Comparison of ENCODE assay signal across 28 cellular contexts in genomic region chr6:89251170-89251569, GRCh38. TPM values are rescaled to one million over a fixed set of nuclear protein-coding genes. Genes with fewer than 3 reads are reported as not detected.
A peak's percentile ranks its signal among the peaks of the same experiment; 100 is the strongest.
DNase-seq lines count a peak whose midpoint lies in the region; ATAC-seq, FAIRE-seq and TF ChIP-seq lines count a peak whose summit lies in the region.
"Had no signal": no experiment of that assay in that cellular context is flagged by ENCODE, and none has a peak within 500 bp of the region (broad histone marks: within the 10 kb centered on the region; RNA-seq: fewer than 3 reads in every experiment).

No MANE protein-coding gene starts in this region.

- H3F3A ChIP-seq in PC-3 (ENCODE audit: low read length, unreplicated experiment), result no peaks in the 10 kb centered on the region

- peaks cover 7% of the 10 kb centered on the region for H3K27me3 Mint-ChIP-seq in CD4-positive, alpha-beta T cell

- no peak overlapping the region for H3K4me2 ChIP-seq in PC-3 (ENCODE audit: low read length)
- H3K4me2 ChIP-seq: A549, GM23338 had no signal

- ATAC-seq in PC-3 (no peak), esophagus mucosa (peak; percentile 38)
- ATAC-seq in CD4-positive, alpha-beta T cell (ENCODE audit: poor library complexity), result no peak
- ATAC-seq: A549; CD8-positive, alpha-beta T cell; GM12878; GM23338 had no signal

- H3K4me1 Mint-ChIP-seq in CD4-positive, alpha-beta T cell (ENCODE audit: low read depth), result no peaks in the 10 kb centered on the region
- H3K4me1 Mint-ChIP-seq: GM23338 had no signal

- DNase-seq in PC-3, result peak; percentile 14
- peak; percentile 28 for DNase-seq in bronchial epithelial cell (ENCODE audit: low read depth)
- DNase-seq in kidney tubule cell (ENCODE audit: low spot score), result peak; percentile 69
- no peak for DNase-seq in NCI-H2171 treated with DMSO at 0.1 percent for 48 hours (lab: John Stamatoyannopoulos, UW)
- DNase-seq in CD4-positive, alpha-beta T cell, result no peak
- no peak for DNase-seq in AG08395 (ENCODE audit: low spot score)
- DNase-seq in NCI-H526 treated with DMSO at 0.1 percent for 48 hours (lab: John Stamatoyannopoulos, UW), result no peak
- DNase-seq: C1 segment of cervical spinal cord; Caco-2; CD8-positive, alpha-beta T cell; H9; KBM-7; NCI-H1417; NCI-H1694; NCI-H2081; NCI-H226; NCI-H524; NCI-H82; NK-92 treated with Interleukin-12 subunit alpha and Interleukin-12 subunit beta, amount 100 ng/mL, for 24 hours; RPMI8226; SHP77 treated with DMSO at 0.1 percent for 48 hours had no signal

- CTCF ChIA-PET in PC-3 (lab: Charles Lee), result interaction anchor here (0.6 kb wide), 1 partner anchor 204 kb away, joined by 3 read pairs; no protein-coding TSS in a partner anchor
- CTCF ChIA-PET in CD4-positive, alpha-beta T cell (lab: Charles Lee), result no interaction called here

- no peaks in the 10 kb centered on the region for H3K9me3 ChIP-seq in PC-3 (ENCODE audit: low read length)
- H3K9me3 ChIP-seq in CD4-positive, alpha-beta T cell (ENCODE audit: control insufficient read depth, low read length), result no peaks in the 10 kb centered on the region
- H3K9me3 ChIP-seq: A549, Caco-2 had no signal

- peaks cover 6% of the 10 kb centered on the region; the same call in 1 of the 2 replicates for H3K4me1 ChIP-seq in PC-3 (ENCODE audit: insufficient read depth, low read length)
- H3K4me1 ChIP-seq: A549, Caco-2 had no signal

- no peak overlapping the region for H3K4me3 Mint-ChIP-seq in CD4-positive, alpha-beta T cell
- H3K4me3 Mint-ChIP-seq: CD8-positive, alpha-beta T cell; GM23338; H9 had no signal

- H3K27me3 ChIP-seq in PC-3 (ENCODE audit: low read length), result no peaks in the 10 kb centered on the region
- H3K27me3 ChIP-seq in bronchial epithelial cell (ENCODE audit: control insufficient read depth, insufficient read depth, low read length), result peaks cover 3% of the 10 kb centered on the region
- no peaks in the 10 kb centered on the region for H3K27me3 ChIP-seq in CD4-positive, alpha-beta T cell (ENCODE audit: control insufficient read depth, insufficient read depth, low read length)

- intact Hi-C loops in PC-3 (cut with micrococcal nuclease), result no loop called here
- intact Hi-C loops in CD4-positive, alpha-beta T cell (cut with DNase I, micrococcal nuclease), result no loop called here

- H3K9ac ChIP-seq in PC-3 (ENCODE audit: low read length), result no peak overlapping the region

- POLR2A ChIA-PET in PC-3 (lab: Charles Lee; ENCODE audit: unreplicated experiment), result no interaction called here
- POLR2A ChIA-PET in CD4-positive, alpha-beta T cell (lab: Charles Lee), result no interaction called here

- no peaks in the 10 kb centered on the region for H3K9me2 ChIP-seq in PC-3 (replicated peaks; ENCODE audit: low read length)

- H3K36me3 Mint-ChIP-seq in CD4-positive, alpha-beta T cell (ENCODE audit: low read depth), result no peaks in the 10 kb centered on the region
- H3K36me3 Mint-ChIP-seq: CD8-positive, alpha-beta T cell had no signal

- H3K79me2 ChIP-seq in PC-3 (ENCODE audit: low read length), result no peaks in the 10 kb centered on the region

- H3K36me3 ChIP-seq in PC-3 (ENCODE audit: low read depth, low read length) (no peaks in the 10 kb centered on the region), bronchial epithelial cell (ENCODE audit: control insufficient read depth, insufficient read depth, low read length) (no peaks in the 10 kb centered on the region)

- H3K27ac ChIP-seq in PC-3 (ENCODE audit: low read length), result no peak overlapping the region
- H3K27ac ChIP-seq in CD4-positive, alpha-beta T cell (ENCODE audit: low read depth, low read length), result no peak overlapping the region
- H3K27ac ChIP-seq: A549 had no signal

- H3K27ac Mint-ChIP-seq in CD4-positive, alpha-beta T cell, result no peak overlapping the region
- H3K27ac Mint-ChIP-seq: CD8-positive, alpha-beta T cell; GM23338 had no signal

- no peaks in the 10 kb centered on the region for H3K9me3 Mint-ChIP-seq in CD4-positive, alpha-beta T cell
- H3K9me3 Mint-ChIP-seq: CD8-positive, alpha-beta T cell; GM23338 had no signal

- no peak overlapping the region for H3K4me3 ChIP-seq in PC-3 (ENCODE audit: low read length)
- no peak overlapping the region for H3K4me3 ChIP-seq in bronchial epithelial cell (ENCODE audit: low read depth, low read length)
- H3K4me3 ChIP-seq: A549, GM12878, GM23338 had no signal

- no peak overlapping the region for H2AFZ ChIP-seq in PC-3 (ENCODE audit: low read length)
- H2AFZ ChIP-seq: GM23338 had no signal

- H4K20me1 ChIP-seq in PC-3 (ENCODE audit: low read length), result no peaks in the 10 kb centered on the region

- no TSS peak for BruUV-seq in PC-3 (replicated peaks; lab: Mats Ljungman, UMichigan)

- TF ChIP-seq CTCF in PC-3 (conservative IDR thresholded peaks at IDR 0.05; ENCODE audit: low read depth, low read length) (no peak), bronchial epithelial cell (IDR thresholded peaks at IDR 0.05; ENCODE audit: insufficient read depth, low read length, severe bottlenecking) (no peak)
- no peak for TF ChIP-seq CTCF in CD4-positive, alpha-beta T cell (IDR thresholded peaks at IDR 0.05)

- no peak for FAIRE-seq in bronchial epithelial cell (lab: Jason Lieb, UNC)
- FAIRE-seq: A549, G401.6, GM12878 had no signal

RNA-seq across cellular contexts. Expression of gene GABRR1, which starts 34.0 kb away (rescaled TPM):
- total RNA-seq in PC-3 (2014; rRNA removed) (not detected in 2 replicates), bronchial epithelial cell (not detected in 2 replicates), esophagus mucosa (0.24 TPM)
- total RNA-seq in CD4-positive, alpha-beta T cell, result not detected
- total RNA-seq: CD8-positive, alpha-beta T cell; GM12878; LHCN-M2; MCF 10A had no signal

Comparison
In these comparisons a context has a peak if more than half of its experiments do, and no peak if none do; other contexts are left out.
1. DNase-seq: peak in PC-3 (single experiment), bronchial epithelial cell (single experiment) and kidney tubule cell (single experiment); none in NCI-H2171 treated with DMSO at 0.1 percent for 48 hours (single experiment), CD4-positive, alpha-beta T cell (0 of 10), AG08395 (single experiment) and NCI-H526 treated with DMSO at 0.1 percent for 48 hours (single experiment).